9 cellular contexts compared by ENCODE assay signal in the genomic region with DNA sequence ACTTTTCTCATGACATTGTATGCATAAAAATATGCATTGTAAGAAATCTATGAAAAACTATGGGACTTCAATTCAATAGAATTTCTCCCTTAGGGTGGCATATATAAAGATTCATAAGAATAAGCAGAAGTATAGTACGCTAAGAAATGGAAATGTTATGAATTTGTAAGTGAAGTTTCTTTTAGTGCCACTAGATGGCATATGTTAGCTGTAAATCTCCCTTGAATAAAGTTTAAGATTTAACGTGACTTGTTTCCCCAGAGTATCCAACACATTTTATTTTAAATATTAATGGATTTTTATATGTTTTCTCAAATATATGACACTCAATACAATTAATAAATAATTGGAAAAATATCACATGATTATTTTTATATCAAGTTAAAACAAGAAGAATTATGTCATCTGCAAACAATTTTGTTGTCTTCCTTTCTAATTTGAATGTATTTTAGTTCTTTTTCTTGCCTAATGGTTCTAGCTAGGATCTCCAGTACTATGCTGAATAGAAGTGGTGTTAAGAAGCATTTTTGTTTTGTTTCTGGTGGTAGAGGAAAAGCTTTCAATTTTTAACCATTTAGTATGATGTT.
A peak's percentile ranks its signal among the peaks of the same experiment; 100 is the strongest.
DNase-seq lines count a peak whose midpoint lies in the region; ATAC-seq and TF ChIP-seq lines count a peak whose summit lies in the region.
"Had no signal": no experiment of that assay in that cellular context is flagged by ENCODE, and none has a peak within 500 bp of the region (broad histone marks: within the 10 kb centered on the region; RNA-seq: fewer than 3 reads in every experiment).

No MANE protein-coding gene starts in this region.

- ATAC-seq in HG03175 (IDR thresholded peaks at IDR 0.05; ENCODE audit: unreplicated experiment) = peak; percentile 60
- no peak for ATAC-seq in HG02610 (IDR thresholded peaks at IDR 0.05; ENCODE audit: unreplicated experiment)

- intact Hi-C loops in thyroid gland (cut with DNase I) = loop anchor here (10.0 kb wide), 1 partner anchor 472 kb away; no protein-coding TSS in a partner anchor

- WGBS in thyroid gland, 2 donors = 8% methylated on average over 2 of the region's 2 CpGs

- H3K4me1 ChIP-seq in thyroid gland = peaks cover 0 to 13% of the 10 kb centered on the region in 2 donors

- H3K27ac ChIP-seq in thyroid gland = no peak overlapping the region
- H3K27ac ChIP-seq: BLaER1 treated with 17β-estradiol and CSF1 and Interleukin-3, amounts not matched to agents 10 nM and 100 nM had no signal

- no peak for TF ChIP-seq POLR2A in thyroid gland (IDR thresholded peaks at IDR 0.05)

- DNase-seq in NCI-H1092 treated with DMSO at 0.1 percent for 48 hours (lab: John Stamatoyannopoulos, UW) (peak; percentile 49), NCI-H1092 (lab: John Stamatoyannopoulos, UW) (no peak), RKO (ENCODE audit: low spot score) (peak; percentile 80), fibroblast of peridontal ligament (ENCODE audit: extremely low read depth) (peak; percentile 77), thyroid gland (no peak), iPS-NIHi11 (ENCODE audit: low spot score) (no peak)

- H3K27me3 ChIP-seq in thyroid gland = no peaks in the 10 kb centered on the region
- H3K27me3 ChIP-seq: BLaER1 treated with 17β-estradiol and CSF1 and Interleukin-3, amounts not matched to agents 10 nM and 100 nM had no signal

- no peaks in the 10 kb centered on the region for H3K9me3 ChIP-seq in thyroid gland

- no peaks in the 10 kb centered on the region for H3K36me3 ChIP-seq in thyroid gland
- H3K36me3 ChIP-seq: BLaER1 treated with 17β-estradiol and CSF1 and Interleukin-3, amounts not matched to agents 10 nM and 100 nM had no signal

- TF ChIP-seq CTCF in thyroid gland (IDR thresholded peaks at IDR 0.05) = peak in 4 of 6 experiments; percentile 41 to 81 (median 66)

- H3K4me3 ChIP-seq in thyroid gland (replicated peaks in 1 of 3) = no peak overlapping the region
- H3K4me3 ChIP-seq: BLaER1 treated with 17β-estradiol and CSF1 and Interleukin-3, amounts not matched to agents 10 nM and 100 nM had no signal

Comparison
In these comparisons a context has a peak if more than half of its experiments do, and no peak if none do; other contexts are left out.
1. DNase-seq: peak in NCI-H1092 treated with DMSO at 0.1 percent for 48 hours (single experiment), RKO (single experiment) and fibroblast of peridontal ligament (single experiment); none in NCI-H1092 (single experiment), thyroid gland (0 of 2) and iPS-NIHi11 (single experiment).